Comparison of ENCODE assay signal across 8 cellular contexts in genomic region chr12:67650528-67651379, GRCh38. TPM values are rescaled to one million over a fixed set of nuclear protein-coding genes. Genes with fewer than 3 reads are reported as not detected.
DNase-seq lines count a peak whose midpoint lies in the region; ATAC-seq, FAIRE-seq and TF ChIP-seq lines count a peak whose summit lies in the region.

No MANE protein-coding gene starts in this region.

- H3K36me3 Mint-ChIP-seq in activated CD4-positive, alpha-beta memory T cell treated with anti-CD3 and anti-CD28 coated beads, Interleukin-2, amount 10 ng/mL, durations not matched to agents 7 days and 5 days (ENCODE audit: low read depth): peaks cover 49% of the 10 kb centered on the region

- H3K4me1 Mint-ChIP-seq in activated CD4-positive, alpha-beta memory T cell treated with anti-CD3 and anti-CD28 coated beads, Interleukin-2, amount 10 ng/mL, durations not matched to agents 7 days and 5 days: peaks cover 40% of the 10 kb centered on the region

- FAIRE-seq in urothelium cell line (lab: Jason Lieb, UNC): no peak

- TF ChIP-seq CTCF in AG04450 (IDR thresholded peaks at IDR 0.05; ENCODE audit: low read depth, low read length) (no peak), GM20000 (IDR thresholded peaks at IDR 0.05; ENCODE audit: extremely low read depth, missing control alignments) (no peak)

- H3K27me3 ChIP-seq in AG04450 (ENCODE audit: control insufficient read depth, insufficient read depth, low read length) (no peaks in the 10 kb centered on the region), skeletal muscle satellite cell (ENCODE audit: control insufficient read depth, insufficient read depth, low read length) (no peaks in the 10 kb centered on the region)

- H3K9me3 Mint-ChIP-seq in activated CD4-positive, alpha-beta memory T cell treated with anti-CD3 and anti-CD28 coated beads, Interleukin-2, amount 10 ng/mL, durations not matched to agents 7 days and 5 days: no peaks in the 10 kb centered on the region

- CTCF ChIA-PET in AG04450 (lab: Charles Lee): interaction anchor here (0.6 to 1.1 kb wide), 5 partner anchors 28 to 295 kb away, joined by 3 to 5 read pairs (median 3); no protein-coding TSS in a partner anchor
- CTCF ChIA-PET in activated CD4-positive, alpha-beta memory T cell treated with anti-CD3 and anti-CD28 coated beads, Interleukin-2, amount 10 ng/mL, durations not matched to agents 7 days and 5 days (lab: Charles Lee): interaction anchor here (1.3 kb wide), 1 partner anchor 21 kb away, joined by 3 read pairs; no protein-coding TSS in a partner anchor

- H3K27ac Mint-ChIP-seq in activated CD4-positive, alpha-beta memory T cell treated with anti-CD3 and anti-CD28 coated beads, Interleukin-2, amount 10 ng/mL, durations not matched to agents 7 days and 5 days: peak overlapping the region; percentile 88

- peak overlapping the region; percentile 98 for H3K4me2 ChIP-seq in skeletal muscle satellite cell (ENCODE audit: low read length)

- peaks cover 9% of the 10 kb centered on the region for H3K27me3 Mint-ChIP-seq in activated CD4-positive, alpha-beta memory T cell treated with anti-CD3 and anti-CD28 coated beads, Interleukin-2, amount 10 ng/mL, durations not matched to agents 7 days and 5 days

- peak overlapping the region; percentile 98 for H3K9ac ChIP-seq in skeletal muscle satellite cell (ENCODE audit: low read depth, low read length)

- H3K4me3 ChIP-seq in AG04450 (ENCODE audit: low read depth, low read length) (peak overlapping the region; percentile 80), skeletal muscle satellite cell (ENCODE audit: low read length) (peak overlapping the region; percentile 98)

- peak overlapping the region; percentile 99 for H3K4me3 Mint-ChIP-seq in activated CD4-positive, alpha-beta memory T cell treated with anti-CD3 and anti-CD28 coated beads, Interleukin-2, amount 10 ng/mL, durations not matched to agents 7 days and 5 days

- H3K4me1 ChIP-seq in skeletal muscle satellite cell (ENCODE audit: control insufficient read depth, insufficient read depth, low read length): peaks cover 37% of the 10 kb centered on the region

- ATAC-seq in HG02938 (IDR thresholded peaks at IDR 0.05; ENCODE audit: unreplicated experiment): no peak

- POLR2A ChIA-PET in AG04450 (lab: Yijun Ruan, JAX): no interaction called here
- POLR2A ChIA-PET in activated CD4-positive, alpha-beta memory T cell treated with anti-CD3 and anti-CD28 coated beads, Interleukin-2, amount 10 ng/mL, durations not matched to agents 7 days and 5 days (lab: Charles Lee): interaction anchor here (0.7 to 6.1 kb wide), 6 partner anchors 20 to 530 kb away, joined by 3 to 75 read pairs (median 4); partner anchors contain the start of gene CAND1

- no peak for DNase-seq in AG04450 (ENCODE audit: low read depth, low spot score)
- peak; percentile 55 for DNase-seq in GM20000 (ENCODE audit: low spot score)
- DNase-seq in activated CD4-positive, alpha-beta memory T cell treated with anti-CD3 and anti-CD28 coated beads, Interleukin-2, amount 10 ng/mL, durations not matched to agents 7 days and 5 days: peak; percentile 20
- DNase-seq in germinal center (ENCODE audit: low spot score): peak; percentile 24
- DNase-seq in NCI-H2081 treated with DMSO at 0.1 percent for 48 hours (lab: John Stamatoyannopoulos, UW): no peak
- DNase-seq in urothelium cell line (ENCODE audit: low spot score): no peak

- H3K27ac ChIP-seq in AG04450 (ENCODE audit: low read depth, low read length): peak overlapping the region; percentile 39

- peaks cover 8% of the 10 kb centered on the region for H3K36me3 ChIP-seq in skeletal muscle satellite cell (ENCODE audit: insufficient read depth, low read length)

- H3K9me3 ChIP-seq in AG04450 (ENCODE audit: control insufficient read depth, insufficient read depth, low read length): no peaks in the 10 kb centered on the region
- no peaks in the 10 kb centered on the region for H3K9me3 ChIP-seq in skeletal muscle satellite cell (replicated peaks; ENCODE audit: low read length)

RNA-seq across cellular contexts. Expression of gene DYRK2, which starts 2.2 kb away (rescaled TPM):
- 15.3 and 17.9 TPM in 2 replicates for polyA plus RNA-seq in AG04450 (2011; rRNA removed)
- 40.7 and 65.9 TPM in 2 replicates for polyA minus RNA-seq in AG04450 (2011; rRNA and poly(A)+ RNA removed)
- total RNA-seq in activated CD4-positive, alpha-beta memory T cell treated with anti-CD3 and anti-CD28 coated beads, Interleukin-2, amount 10 ng/mL, durations not matched to agents 7 days and 5 days: 10 to 100 TPM; 49.5 to 53.5 TPM
- 11.2 and 14.6 TPM in 2 replicates for total RNA-seq in skeletal muscle satellite cell (2012; rRNA removed)

Comparison
In these comparisons a context has a peak if more than half of its experiments do, and no peak if none do; other contexts are left out.
1. DNase-seq: peak in GM20000 (single experiment), activated CD4-positive, alpha-beta memory T cell treated with anti-CD3 and anti-CD28 coated beads, Interleukin-2, amount 10 ng/mL, durations not matched to agents 7 days and 5 days (single experiment) and germinal center (single experiment); none in AG04450 (single experiment), NCI-H2081 treated with DMSO at 0.1 percent for 48 hours (single experiment) and urothelium cell line (single experiment).